Comparison of ENCODE assay signal across 13 cellular contexts in the genomic region with DNA sequence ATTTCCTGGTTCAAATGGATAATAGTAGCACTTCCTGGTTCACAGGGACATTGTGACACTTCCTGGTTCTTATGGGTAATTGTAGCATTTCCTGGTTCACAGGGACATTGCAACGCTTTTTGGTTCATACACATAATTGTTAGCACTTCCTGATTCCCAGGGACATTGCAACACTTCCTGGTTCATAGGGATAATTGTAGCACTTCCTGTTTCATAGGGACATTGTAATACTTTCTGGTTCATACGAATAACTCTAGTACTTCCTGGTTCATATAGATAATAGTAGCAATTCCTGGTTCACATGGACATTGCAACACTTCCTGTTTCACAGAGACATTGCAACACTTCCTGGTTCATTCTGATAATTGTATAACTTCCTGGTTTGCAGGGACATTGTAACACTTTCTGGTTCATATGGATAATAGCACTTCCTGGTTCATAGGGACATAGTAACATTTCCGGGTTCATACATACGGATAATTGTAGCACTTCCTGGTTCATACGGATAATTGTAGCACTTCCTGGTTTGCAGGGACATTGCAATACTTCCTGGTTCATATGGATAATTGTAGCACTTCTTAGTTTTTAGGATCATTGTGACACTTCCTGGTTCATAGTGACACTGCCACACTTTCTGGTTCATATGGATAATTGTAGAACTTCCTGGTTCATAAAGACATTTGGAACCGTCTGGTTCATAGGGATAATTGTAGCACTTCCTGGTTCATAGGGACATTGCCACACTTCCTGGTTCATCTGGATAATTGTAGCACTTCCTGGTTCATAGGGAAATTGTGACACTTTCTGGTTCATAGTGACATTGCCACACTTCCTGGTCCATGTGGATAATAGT.
DNase-seq lines count a peak whose midpoint lies in the region; ATAC-seq, FAIRE-seq and TF ChIP-seq lines count a peak whose summit lies in the region.
"Had no signal": no experiment of that assay in that cellular context is flagged by ENCODE, and none has a peak within 500 bp of the region (broad histone marks: within the 10 kb centered on the region; RNA-seq: fewer than 3 reads in every experiment).

No MANE protein-coding gene starts in this region.

- CTCF ChIA-PET in SK-N-SH (lab: Yijun Ruan, JAX) (no interaction called here), K562 (lab: Yijun Ruan, JAX; ENCODE audit: low intra/inter-chr PET ratio) (no interaction called here)

- no TSS peak for BruUV-seq in K562 (replicated peaks; lab: Mats Ljungman, UMichigan)

- H3K27ac ChIP-seq in SK-N-SH (ENCODE audit: low read depth in 2 of 2, low read length in 1 of 2) (no peak overlapping the region), MM.1S (ENCODE audit: low read length) (peak overlapping the region; percentile 69; the same call in 1 of the 2 replicates), K562 (ENCODE audit: extremely low read depth, low read depth, low read length) (peak overlapping the region; percentile 93)
- H3K27ac ChIP-seq: prostate gland had no signal

- WGBS in SK-N-SH (ENCODE audit: low lambda C conversion rate) = 68% methylated on average over 6 of the region's 6 CpGs
- 11% methylated on average over 6 of the region's 6 CpGs for WGBS in K562 (ENCODE audit: insufficient coverage, low coverage, missing lambda C conversion rate)

- in situ Hi-C loops in K562 (cut with MboI) = no loop called here

- TF ChIP-seq EP300 in SK-N-SH (IDR thresholded peaks at IDR 0.05; ENCODE audit: borderline replicate concordance in 1 of 2, low read depth in 1 of 2, low read length in 1 of 2) (no peak), K562 (IDR thresholded peaks at IDR 0.05; ENCODE audit: low read length) (no peak)

- H3F3A ChIP-seq in SK-N-SH (replicated peaks; ENCODE audit: insufficient read depth) (peaks cover 8% of the 10 kb centered on the region), MM.1S (ENCODE audit: insufficient read depth, low read length) (no peaks in the 10 kb centered on the region)

- ATAC-seq in SK-N-SH treated with all-trans-retinoic acid at 6 μM for 48 hours = no peak
- ATAC-seq in K562 = peak; percentile 83
- ATAC-seq in sciatic nerve = peak; percentile 15
- no peak for ATAC-seq in Right ventricle myocardium inferior
- ATAC-seq in HG02840 (IDR thresholded peaks at IDR 0.05; ENCODE audit: low FRiP score, unreplicated experiment) = no peak

- H3K4me2 ChIP-seq in SK-N-SH (no peak overlapping the region), MM.1S (ENCODE audit: low read depth, low read length) (peak overlapping the region; percentile 13; the same call in 1 of the 2 replicates), K562 (ENCODE audit: insufficient read depth, low read length) (peak overlapping the region; percentile 65)

- FAIRE-seq in K562 (lab: Jason Lieb, UNC) = peak; percentile 46

- H3K9me2 ChIP-seq in SK-N-SH (no peaks in the 10 kb centered on the region), MM.1S (replicated peaks; ENCODE audit: insufficient read depth, low read length) (no peaks in the 10 kb centered on the region)

- H3K79me2 ChIP-seq in SK-N-SH (ENCODE audit: insufficient read depth) (no peaks in the 10 kb centered on the region), MM.1S (ENCODE audit: low read length) (no peaks in the 10 kb centered on the region), K562 (ENCODE audit: control insufficient read depth, insufficient read depth, low read length) (no peaks in the 10 kb centered on the region)

- H3K36me3 ChIP-seq in SK-N-SH (replicated peaks in 1 of 2; ENCODE audit: control insufficient read depth in 1 of 2, insufficient read depth in 2 of 2, low read length in 1 of 2) (peaks cover 0 to 10% of the 10 kb centered on the region in 2 experiments), MM.1S (replicated peaks; ENCODE audit: insufficient read depth, low read length) (0 out of 2 replicates have a peak, but pooled peaks cover 3% of the 10 kb centered on the region), K562 (ENCODE audit: control insufficient read depth, insufficient read depth, low read length) (peaks cover 13% of the 10 kb centered on the region; the same call in 2 of the 3 replicates)
- H3K36me3 ChIP-seq: prostate gland had no signal

- no peak for TF ChIP-seq POLR2A in K562 (conservative IDR thresholded peaks at IDR 0.05)

- H3K9me1 ChIP-seq in K562 (ENCODE audit: control insufficient read depth, insufficient read depth, low read length) = no peaks in the 10 kb centered on the region

- POLR2A ChIA-PET in SK-N-SH (lab: Yijun Ruan, JAX) = no interaction called here
- POLR2A ChIA-PET in K562 (lab: Yijun Ruan, JAX) = no interaction called here

- DNase-seq in SK-N-SH (no peak), MM.1S (peak; percentile 82), K562 (ENCODE audit: extremely low read depth in 1 of 4, low spot score in 3 of 4) (peak; percentile 6 to 51 (median 19)), sciatic nerve (ENCODE audit: low spot score) (no peak), Right ventricle myocardium inferior (ENCODE audit: missing footprints) (no peak), posterior cingulate gyrus (no peak)
- DNase-seq: 8988T, erythroblast, NCI-H1092, SHP77 had no signal

- no peaks in the 10 kb centered on the region for H3K27me3 ChIP-seq in SK-N-SH (ENCODE audit: insufficient read depth)
- H3K27me3 ChIP-seq in MM.1S (replicated peaks; ENCODE audit: insufficient read depth, low read length) = no peaks in the 10 kb centered on the region
- no peaks in the 10 kb centered on the region for H3K27me3 ChIP-seq in K562 (ENCODE audit: control insufficient read depth in 2 of 2, insufficient read depth in 2 of 2, low read length in 2 of 2)

- H3K9me3 ChIP-seq in SK-N-SH = no peaks in the 10 kb centered on the region
- no peaks in the 10 kb centered on the region for H3K9me3 ChIP-seq in MM.1S (replicated peaks; ENCODE audit: insufficient read depth, low read length)
- peaks cover 36% of the 10 kb centered on the region for H3K9me3 ChIP-seq in K562 (replicated peaks; ENCODE audit: control insufficient read depth, insufficient read depth, low read depth, low read length)
- H3K9me3 ChIP-seq: prostate gland had no signal

- H2AFZ ChIP-seq in SK-N-SH (ENCODE audit: low read depth) = no peak overlapping the region
- peak overlapping the region; percentile 36 for H2AFZ ChIP-seq in MM.1S (ENCODE audit: low read length)
- peak overlapping the region; percentile 84 for H2AFZ ChIP-seq in K562 (ENCODE audit: low read depth, low read length)

- H3K4me3 ChIP-seq in SK-N-SH (ENCODE audit: low read depth in 2 of 2, low read length in 1 of 2) = no peak overlapping the region
- no peak overlapping the region for H3K4me3 ChIP-seq in MM.1S (ENCODE audit: low read length)
- no peak overlapping the region; the same call in 1 of the 2 replicates for H3K4me3 ChIP-seq in K562
- H3K4me3 ChIP-seq: prostate gland had no signal

- H3K9ac ChIP-seq in SK-N-SH (no peak overlapping the region), MM.1S (ENCODE audit: low read length) (no peak overlapping the region), K562 (ENCODE audit: insufficient read depth in 1 of 2, low read depth in 2 of 2, low read length in 2 of 2) (peak overlapping the region in 1 of 2 experiments; percentile 24; a peak in 2 of 4 replicates)

- H4K20me1 ChIP-seq in SK-N-SH (ENCODE audit: insufficient read depth) = no peaks in the 10 kb centered on the region
- no peaks in the 10 kb centered on the region for H4K20me1 ChIP-seq in MM.1S (ENCODE audit: insufficient read depth, low read length)
- no peaks in the 10 kb centered on the region for H4K20me1 ChIP-seq in K562 (replicated peaks; ENCODE audit: control insufficient read depth, insufficient read depth, low read length)

- H3K4me1 ChIP-seq in SK-N-SH (ENCODE audit: control insufficient read depth in 1 of 2, insufficient read depth in 2 of 2, low read depth in 1 of 2, low read length in 1 of 2) (no peaks in the 10 kb centered on the region), MM.1S (ENCODE audit: low read length) (no peaks in the 10 kb centered on the region), K562 (replicated peaks in 1 of 2; ENCODE audit: control insufficient read depth in 2 of 2, insufficient read depth in 2 of 2, low read length in 2 of 2) (no peaks in the 10 kb centered on the region)
- H3K4me1 ChIP-seq: prostate gland had no signal

- no peak for TF ChIP-seq RAD21 in SK-N-SH (IDR thresholded peaks at IDR 0.05; ENCODE audit: low read length)
- TF ChIP-seq RAD21 in K562 (CRISPR knock-in tag; conservative IDR thresholded peaks at IDR 0.05 in 1 of 2, IDR thresholded peaks at IDR 0.05 in 1 of 2) = no peak

- TF ChIP-seq CTCF in SK-N-SH (IDR thresholded peaks at IDR 0.05) (no peak), MM.1S (IDR thresholded peaks at IDR 0.05; ENCODE audit: low read length) (no peak), K562 (IDR thresholded peaks at IDR 0.05 in 2 of 3, conservative IDR thresholded peaks at IDR 0.05 in 1 of 3; ENCODE audit: insufficient read depth in 2 of 3, low read depth in 1 of 3, low read length in 3 of 3) (no peak)

- intact Hi-C loops in K562 (cut with micrococcal nuclease) (no loop called here), sciatic nerve (cut with DNase I) (no loop called here), Right ventricle myocardium inferior (cut with DNase I) (loop anchor here (5.0 kb wide), 1 partner anchor 982 kb away; no protein-coding TSS in a partner anchor), posterior cingulate gyrus (cut with DNase I) (no loop called here)

TF ChIP-seq in SK-N-SH, 30 proteins besides CTCF, POLR2A, EP300 and RAD21 (continues in another document):
- TF ChIP-seq GABPA (IDR thresholded peaks at IDR 0.05; ENCODE audit: low read depth) (no peak), NFIC (IDR thresholded peaks at IDR 0.05; ENCODE audit: borderline replicate concordance) (no peak), ELF1 (IDR thresholded peaks at IDR 0.05) (0 out of 2 replicates have a peak, but pooled peaks have one; percentile 17), TCF12 (IDR thresholded peaks at IDR 0.05) (no peak), EZH2phosphoT487 (IDR thresholded peaks at IDR 0.05; ENCODE audit: borderline replicate concordance, low read depth) (no peak)

TF ChIP-seq in K562, 482 proteins besides CTCF, POLR2A, EP300 and RAD21 (continues in another document):
- TF ChIP-seq, protein P1, sequence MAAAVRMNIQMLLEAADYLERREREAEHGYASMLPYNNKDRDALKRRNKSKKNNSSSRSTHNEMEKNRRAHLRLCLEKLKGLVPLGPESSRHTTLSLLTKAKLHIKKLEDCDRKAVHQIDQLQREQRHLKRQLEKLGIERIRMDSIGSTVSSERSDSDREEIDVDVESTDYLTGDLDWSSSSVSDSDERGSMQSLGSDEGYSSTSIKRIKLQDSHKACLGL (CRISPR knock-in tag; IDR thresholded peaks at IDR 0.05; ENCODE audit: borderline replicate concordance, poor library complexity, severe bottlenecking) = no peak
- TF ChIP-seq NFRKB (IDR thresholded peaks at IDR 0.05; ENCODE audit: low read depth) = peak; percentile 75; the same call in 1 of the 2 replicates
- TF ChIP-seq ZNF583 (CRISPR knock-in tag; IDR thresholded peaks at IDR 0.05) = no peak
- no peak for TF ChIP-seq CBFA2T3 (IDR thresholded peaks at IDR 0.05)
- TF ChIP-seq LARP7 (IDR thresholded peaks at IDR 0.05) = no peak
- peak; percentile 59 for TF ChIP-seq CXXC5 (CRISPR knock-in tag; IDR thresholded peaks at IDR 0.05)
- TF ChIP-seq ZNF134 (CRISPR knock-in tag; conservative IDR thresholded peaks at IDR 0.05) = no peak
- TF ChIP-seq ESRRB (CRISPR knock-in tag; IDR thresholded peaks at IDR 0.05; ENCODE audit: borderline replicate concordance) = no peak

Comparison
In these comparisons a context has a peak if more than half of its experiments do, and no peak if none do; other contexts are left out.
1. DNase-seq: peak in MM.1S (single experiment) and K562 (4 of 4); none in SK-N-SH (single experiment), sciatic nerve (single experiment), Right ventricle myocardium inferior (single experiment) and posterior cingulate gyrus (0 of 10).
2. H3K27ac ChIP-seq: peak in MM.1S (single experiment) and K562 (single experiment); none in SK-N-SH (0 of 2).
3. ATAC-seq: peak in K562 (single experiment) and sciatic nerve (single experiment); none in SK-N-SH treated with all-trans-retinoic acid at 6 μM for 48 hours (single experiment), Right ventricle myocardium inferior (single experiment) and HG02840 (single experiment).